1 cellular context compared by ENCODE assay signal in genomic region chr1:100358210-100358609, GRCh38.
TF ChIP-seq lines count a peak whose summit lies in the region.

No MANE protein-coding gene starts in this region.

TF ChIP-seq in HCT116, 20 proteins besides CTCF, POLR2A, EP300 and RAD21 (continued from another document):
- TF ChIP-seq, protein P1, sequence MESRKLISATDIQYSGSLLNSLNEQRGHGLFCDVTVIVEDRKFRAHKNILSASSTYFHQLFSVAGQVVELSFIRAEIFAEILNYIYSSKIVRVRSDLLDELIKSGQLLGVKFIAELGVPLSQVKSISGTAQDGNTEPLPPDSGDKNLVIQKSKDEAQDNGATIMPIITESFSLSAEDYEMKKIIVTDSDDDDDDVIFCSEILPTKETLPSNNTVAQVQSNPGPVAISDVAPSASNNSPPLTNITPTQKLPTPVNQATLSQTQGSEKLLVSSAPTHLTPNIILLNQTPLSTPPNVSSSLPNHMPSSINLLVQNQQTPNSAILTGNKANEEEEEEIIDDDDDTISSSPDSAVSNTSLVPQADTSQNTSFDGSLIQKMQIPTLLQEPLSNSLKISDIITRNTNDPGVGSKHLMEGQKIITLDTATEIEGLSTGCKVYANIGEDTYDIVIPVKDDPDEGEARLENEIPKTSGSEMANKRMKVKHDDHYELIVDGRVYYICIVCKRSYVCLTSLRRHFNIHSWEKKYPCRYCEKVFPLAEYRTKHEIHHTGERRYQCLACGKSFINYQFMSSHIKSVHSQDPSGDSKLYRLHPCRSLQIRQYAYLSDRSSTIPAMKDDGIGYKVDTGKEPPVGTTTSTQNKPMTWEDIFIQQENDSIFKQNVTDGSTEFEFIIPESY (IDR thresholded peaks at IDR 0.05; ENCODE audit: extremely low read depth, insufficient replicate concordance, low read length): no peak
- TF ChIP-seq JUND (IDR thresholded peaks at IDR 0.05) (no peak), TCF7L2 (IDR thresholded peaks at IDR 0.05; ENCODE audit: borderline replicate concordance, extremely low read depth, insufficient read depth, insufficient read length) (no peak), FOSL1 (IDR thresholded peaks at IDR 0.05; ENCODE audit: low read depth) (no peak), CBX3 (IDR thresholded peaks at IDR 0.05; ENCODE audit: low read depth) (no peak)
